ENCODE assay signal across 7 cellular contexts in genomic region chr16:3129137-3130131, GRCh38. TPM values are rescaled to one million over a fixed set of nuclear protein-coding genes. Genes with fewer than 3 reads are reported as not detected.
DNase-seq lines count a peak whose midpoint lies in the region; ATAC-seq and TF ChIP-seq lines count a peak whose summit lies in the region.

No MANE protein-coding gene starts in this region.

- H3K9ac ChIP-seq in endocrine pancreas (ENCODE audit: control insufficient read depth, insufficient read depth, low read length), result peak overlapping the region; percentile 43

- ATAC-seq in mucosa of descending colon, result peak; percentile 87

- H3K36me3 ChIP-seq in endocrine pancreas (ENCODE audit: control insufficient read depth, insufficient read depth, low read length) (no peaks in the 10 kb centered on the region), mucosa of descending colon (ENCODE audit: low read depth) (no peaks in the 10 kb centered on the region)

- DNase-seq in HT-29 (ENCODE audit: low spot score) (peak; percentile 92), mucosa of descending colon (peak; percentile 76 to 85 (median 78))
- DNase-seq in NK-92 treated with Interleukin-12 subunit alpha and Interleukin-12 subunit beta, amount 100 ng/mL, for 24 hours (lab: John Stamatoyannopoulos, UW), result peak; percentile 75
- DNase-seq in activated CD8-positive, alpha-beta memory T cell treated with anti-CD3 and anti-CD28 coated beads for 24 hours, result peak; percentile 88
- DNase-seq in stimulated activated CD8-positive, alpha-beta memory T cell treated with anti-CD3 and anti-CD28 coated beads, Interleukin-7, amount 100 ng/mL, for 4 hours (ENCODE audit: low read depth in 2 of 2), result peak; percentile 59 to 68

- H3K27me3 ChIP-seq in endocrine pancreas (ENCODE audit: control insufficient read depth, insufficient read depth, low read length), result no peaks in the 10 kb centered on the region

- H3K4me3 ChIP-seq in endocrine pancreas (ENCODE audit: control insufficient read depth, insufficient read depth, low read length) (peak overlapping the region; percentile 0), mucosa of descending colon (no peak overlapping the region)

- H3K9me3 ChIP-seq in endocrine pancreas (ENCODE audit: control insufficient read depth, low read length) (no peaks in the 10 kb centered on the region), mucosa of descending colon (no peaks in the 10 kb centered on the region)

- peak; percentile 95 for TF ChIP-seq CTCF in GM12873 (IDR thresholded peaks at IDR 0.05; ENCODE audit: insufficient read depth, low read depth, low read length, missing control alignments)
- peak; percentile 89 for TF ChIP-seq CTCF in mucosa of descending colon (IDR thresholded peaks at IDR 0.05)

- intact Hi-C loops in mucosa of descending colon (cut with DNase I, micrococcal nuclease), result no loop called here

- H3K4me1 ChIP-seq in endocrine pancreas (ENCODE audit: control insufficient read depth, insufficient read depth, low read length) (peaks cover 3% of the 10 kb centered on the region), mucosa of descending colon (ENCODE audit: low read depth) (peaks cover 13% of the 10 kb centered on the region)

RNA-seq across cellular contexts. Expression of gene ZNF213, which starts 5.4 kb away (rescaled TPM):
- 5.8 and 7.2 TPM in 2 replicates for total RNA-seq in HT-29 (2014; rRNA removed; shearing (Covaris generic))
- 10 to 100 TPM; 10.3 to 18.1 (median 14.1) TPM for total RNA-seq in mucosa of descending colon

RNA-seq across cellular contexts. Expression of gene ZNF205, which starts 17.0 kb away (rescaled TPM):
- total RNA-seq in HT-29 (2014; rRNA removed; shearing (Covaris generic)), result 26.7 and 33.3 TPM in 2 replicates
- 10 to 100 TPM in 2 of 3 donors, 1 to 10 TPM in 1; 8.5 to 10.2 (median 10.2) TPM for total RNA-seq in mucosa of descending colon

RNA-seq across cellular contexts. Expression of gene ZSCAN10, which starts 30.3 kb away (rescaled TPM):
- total RNA-seq in HT-29 (2014; rRNA removed; shearing (Covaris generic)), result not detected in 2 replicates
- not detected for total RNA-seq in mucosa of descending colon

RNA-seq across cellular contexts. Expression of gene OR1F1, which starts 58.6 kb away (rescaled TPM):
- total RNA-seq in HT-29 (2014; rRNA removed; shearing (Covaris generic)), result not detected in 2 replicates
- total RNA-seq in mucosa of descending colon, result not detected
